Comparison of ENCODE assay signal across 8 cellular contexts in the genomic region with DNA sequence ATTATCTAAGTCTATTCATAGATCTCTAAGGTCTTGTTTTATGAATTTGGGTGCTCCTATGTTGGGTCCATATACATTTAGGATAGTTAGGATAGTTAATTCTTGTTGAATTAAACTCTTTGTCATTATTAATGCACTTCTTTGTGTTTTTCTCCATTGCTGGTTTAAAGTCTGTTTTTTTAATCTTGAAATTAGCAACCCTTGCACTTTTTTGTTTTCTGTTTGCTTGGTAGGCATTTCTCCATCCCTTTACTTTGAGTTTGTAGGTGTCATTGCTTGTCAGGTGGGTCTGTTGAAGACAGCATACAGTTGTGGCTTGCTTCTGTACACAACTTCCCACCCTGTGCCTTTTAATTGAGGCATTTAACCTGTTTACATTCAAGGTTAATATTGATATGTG.
"Had no signal": no experiment of that assay in that cellular context is flagged by ENCODE, and none has a peak within 500 bp of the region (broad histone marks: within the 10 kb centered on the region; RNA-seq: fewer than 3 reads in every experiment).

No MANE protein-coding gene starts in this region.

- ATAC-seq: GM23338 had no signal

- H3K4me1 Mint-ChIP-seq: GM23338, H9 had no signal

- H3K4me3 ChIP-seq: GM23338 had no signal

- H3K4me2 ChIP-seq: GM23338, KMS-11 had no signal

- FAIRE-seq: H1, H54, HTR-8/SVneo had no signal

- H3K9ac ChIP-seq: KMS-11 had no signal

- H2AFZ ChIP-seq: GM23338 had no signal

- H3K27ac Mint-ChIP-seq: GM23338, H9 had no signal

- H3K4me3 Mint-ChIP-seq: GM23338, H9 had no signal

- H3K27ac ChIP-seq: KMS-11 had no signal

- DNase-seq: H9, HCEC 1CT, KBM-7 had no signal
